In the genomic region with DNA sequence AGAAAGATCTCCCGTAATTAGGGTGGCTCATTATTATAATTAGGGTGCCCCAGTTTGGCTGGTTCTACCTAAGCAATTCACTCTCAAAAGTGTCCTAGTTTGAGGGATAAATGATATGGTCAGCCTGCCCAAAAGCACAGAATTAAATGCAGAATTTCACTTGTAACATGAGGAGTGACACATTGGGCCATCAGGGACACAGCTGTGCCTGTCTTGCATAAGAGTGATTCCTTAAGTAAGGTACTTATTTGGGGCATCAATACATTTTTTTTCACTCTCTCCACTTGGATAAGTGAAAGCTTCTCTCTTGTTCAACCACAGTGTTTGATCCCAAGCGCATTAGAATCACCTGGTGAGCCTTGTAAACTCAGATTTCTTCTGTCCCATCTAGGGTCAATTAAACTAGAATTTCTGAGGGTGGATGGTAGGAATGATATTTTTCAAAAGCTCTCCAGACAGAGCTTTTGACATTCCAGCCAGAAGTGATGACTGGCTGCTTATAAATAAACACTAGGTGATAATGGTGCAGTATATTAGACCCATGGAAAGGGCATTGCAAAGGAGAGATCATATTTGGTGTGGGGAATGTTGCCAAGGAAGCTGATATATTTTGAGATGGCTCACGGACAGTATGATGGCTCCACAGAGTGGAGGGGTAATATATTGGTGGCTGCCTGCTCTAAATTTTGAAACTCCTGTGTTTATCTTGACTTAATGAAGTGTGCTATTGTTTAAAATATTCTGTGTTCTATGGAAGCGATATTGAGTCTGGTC, we compare ENCODE assay signal across 28 cellular contexts.
"Had no signal": no experiment of that assay in that cellular context is flagged by ENCODE, and none has a peak within 500 bp of the region (broad histone marks: within the 10 kb centered on the region; RNA-seq: fewer than 3 reads in every experiment).

No MANE protein-coding gene starts in this region.

- DNase-seq: activated CD4-positive, alpha-beta T cell treated with anti-CD3 and anti-CD28 coated beads, Interleukin-2, amount 10 ng/mL, durations not matched to agents 7 days and 5 days; activated CD8-positive, alpha-beta T cell treated with anti-CD3 and anti-CD28 coated beads, Interleukin-2, amount 10 ng/mL, durations not matched to agents 7 days and 5 days; activated gamma-delta T cell; anterior cingulate cortex; caudate nucleus; effector memory CD4-positive, alpha-beta T cell; head of caudate nucleus; islet precursor cell; left colon; lower lobe of right lung; mesendoderm; mucosa of descending colon; naive thymus-derived CD4-positive, alpha-beta T cell; occipital lobe; sigmoid colon; stimulated activated CD4-positive, alpha-beta T cell treated with anti-CD3 and anti-CD28 coated beads, Interleukin-2, amount 100 ng/mL, for 48 hours; stimulated activated CD8-positive, alpha-beta memory T cell treated with anti-CD3 and anti-CD28 coated beads, Interleukin-4, amount 100 ng/mL, for 48 hours; stimulated activated naive B cell treated with anti-CD40 and anti-IgM and Interleukin-4, amounts not matched to agents 10 μg/mL and 1 μg/mL and 100 μg/mL, for 72 hours; testis had no signal

- H3K27ac ChIP-seq: gastroesophageal sphincter, lower lobe of right lung, sigmoid colon, testis, vagina, VCaP had no signal

- H3K27me3 ChIP-seq: gastroesophageal sphincter, sigmoid colon, testis, vagina had no signal

- H3K9me3 Mint-ChIP-seq: activated CD4-positive, alpha-beta T cell treated with anti-CD3 and anti-CD28 coated beads, Interleukin-2, amount 10 ng/mL, durations not matched to agents 7 days and 5 days; activated naive CD4-positive, alpha-beta T cell treated with anti-CD3 and anti-CD28 coated beads, Interleukin-2, amount 50 U/mL, for 24 hours; activated T-helper 1 cell treated with anti-CD3 and anti-CD28 coated beads, Interleukin-12 subunit alpha, Interleukin-12 subunit beta, Interleukin-2, Interleukin-4 antibody, amounts not matched to agents 30 ng/mL and 10 ng/mL and 1 ng/mL, durations not matched to agents 14 hours and 24 hours and 36 hours; brain; neural crest cell; stimulated activated naive B cell treated with anti-CD40 and anti-IgM and Interleukin-4, amounts not matched to agents 10 μg/mL and 1 μg/mL and 100 μg/mL, for 72 hours; type B pancreatic cell had no signal

- H3K4me1 ChIP-seq: gastroesophageal sphincter, lower lobe of right lung, sigmoid colon, testis, vagina had no signal

- H3K36me3 Mint-ChIP-seq: activated naive CD4-positive, alpha-beta T cell treated with anti-CD3 and anti-CD28 coated beads, Interleukin-2, amount 50 U/mL, for 24 hours; brain; naive thymus-derived CD4-positive, alpha-beta T cell; stimulated activated naive B cell treated with anti-CD40 and anti-IgM and Interleukin-4, amounts not matched to agents 10 μg/mL and 1 μg/mL and 100 μg/mL, for 72 hours; type B pancreatic cell had no signal

- H3K4me3 ChIP-seq: gastroesophageal sphincter, lower lobe of right lung, mucosa of descending colon, sigmoid colon, testis, vagina had no signal

- ATAC-seq: activated CD4-positive, CD25-positive, alpha-beta regulatory T cell treated with anti-CD3 and anti-CD28 coated beads, Interleukin-2, amount 50 U/mL, for 24 hours; activated CD8-positive, alpha-beta T cell treated with anti-CD3 and anti-CD28 coated beads, Interleukin-2, amount 10 ng/mL, durations not matched to agents 7 days and 5 days; gastroesophageal sphincter; left colon; lower lobe of right lung; mucosa of descending colon; naive thymus-derived CD4-positive, alpha-beta T cell; stimulated activated naive B cell treated with anti-CD40 and anti-IgM and Interleukin-4, amounts not matched to agents 10 μg/mL and 1 μg/mL and 100 μg/mL, for 72 hours had no signal

- H3K4me1 Mint-ChIP-seq: activated CD4-positive, alpha-beta T cell treated with anti-CD3 and anti-CD28 coated beads, Interleukin-2, amount 10 ng/mL, durations not matched to agents 7 days and 5 days; activated naive CD4-positive, alpha-beta T cell treated with anti-CD3 and anti-CD28 coated beads, Interleukin-2, amount 50 U/mL, for 24 hours; brain; naive thymus-derived CD4-positive, alpha-beta T cell; stimulated activated naive B cell treated with anti-CD40 and anti-IgM and Interleukin-4, amounts not matched to agents 10 μg/mL and 1 μg/mL and 100 μg/mL, for 72 hours had no signal

- H3K36me3 ChIP-seq: gastroesophageal sphincter, lower lobe of right lung, sigmoid colon, vagina had no signal

- H3K9me3 ChIP-seq: gastroesophageal sphincter, lower lobe of right lung, mucosa of descending colon, sigmoid colon, testis, vagina had no signal

- H3K27ac Mint-ChIP-seq: activated CD4-positive, alpha-beta T cell treated with anti-CD3 and anti-CD28 coated beads, Interleukin-2, amount 10 ng/mL, durations not matched to agents 7 days and 5 days; activated CD8-positive, alpha-beta T cell treated with anti-CD3 and anti-CD28 coated beads, Interleukin-2, amount 10 ng/mL, durations not matched to agents 7 days and 5 days; activated naive CD4-positive, alpha-beta T cell treated with anti-CD3 and anti-CD28 coated beads, Interleukin-2, amount 50 U/mL, for 24 hours; activated T-helper 1 cell treated with anti-CD3 and anti-CD28 coated beads, Interleukin-12 subunit alpha, Interleukin-12 subunit beta, Interleukin-2, Interleukin-4 antibody, amounts not matched to agents 30 ng/mL and 10 ng/mL and 1 ng/mL, durations not matched to agents 14 hours and 24 hours and 36 hours; brain; naive thymus-derived CD4-positive, alpha-beta T cell; stimulated activated naive B cell treated with anti-CD40 and anti-IgM and Interleukin-4, amounts not matched to agents 10 μg/mL and 1 μg/mL and 100 μg/mL, for 72 hours; type B pancreatic cell had no signal

- H3K4me3 Mint-ChIP-seq: activated CD4-positive, alpha-beta T cell treated with anti-CD3 and anti-CD28 coated beads, Interleukin-2, amount 10 ng/mL, durations not matched to agents 7 days and 5 days; activated CD8-positive, alpha-beta T cell treated with anti-CD3 and anti-CD28 coated beads, Interleukin-2, amount 10 ng/mL, durations not matched to agents 7 days and 5 days; activated naive CD4-positive, alpha-beta T cell treated with anti-CD3 and anti-CD28 coated beads, Interleukin-2, amount 50 U/mL, for 24 hours; activated T-helper 1 cell treated with anti-CD3 and anti-CD28 coated beads, Interleukin-12 subunit alpha, Interleukin-12 subunit beta, Interleukin-2, Interleukin-4 antibody, amounts not matched to agents 30 ng/mL and 10 ng/mL and 1 ng/mL, durations not matched to agents 14 hours and 24 hours and 36 hours; brain; naive thymus-derived CD4-positive, alpha-beta T cell; neural crest cell; stimulated activated naive B cell treated with anti-CD40 and anti-IgM and Interleukin-4, amounts not matched to agents 10 μg/mL and 1 μg/mL and 100 μg/mL, for 72 hours; type B pancreatic cell had no signal
